8 cellular contexts compared by ENCODE assay signal in genomic region chr10:72353963-72354355, GRCh38. TPM values are rescaled to one million over a fixed set of nuclear protein-coding genes. Genes with fewer than 3 reads are reported as not detected.
DNase-seq lines count a peak whose midpoint lies in the region; ATAC-seq and TF ChIP-seq lines count a peak whose summit lies in the region.

No MANE protein-coding gene starts in this region.

- no peaks in the 10 kb centered on the region for H3K36me3 ChIP-seq in iPS-15b (ENCODE audit: control insufficient read depth, insufficient read depth, low read length)
- H3K36me3 ChIP-seq in smooth muscle cell (ENCODE audit: low read depth): no peaks in the 10 kb centered on the region

- H3K4me3 ChIP-seq in iPS-15b (ENCODE audit: low read depth, low read length) (peak overlapping the region; percentile 100), smooth muscle cell (peak overlapping the region; percentile 91)

- H3K27me3 ChIP-seq in iPS-15b (ENCODE audit: control insufficient read depth, insufficient read depth, low read length) (no peaks in the 10 kb centered on the region), smooth muscle cell (ENCODE audit: low read depth) (no peaks in the 10 kb centered on the region)

- H3K9me3 ChIP-seq in iPS-15b (ENCODE audit: control insufficient read depth, insufficient read depth, low read length): no peaks in the 10 kb centered on the region
- no peaks in the 10 kb centered on the region for H3K9me3 ChIP-seq in smooth muscle cell (replicated peaks; ENCODE audit: low read depth)

- H3K36me3 Mint-ChIP-seq in activated naive CD8-positive, alpha-beta T cell treated with anti-CD3 and anti-CD28 coated beads, Interleukin-2, amount 50 U/mL, for 24 hours (ENCODE audit: low read depth): peaks cover 16% of the 10 kb centered on the region

- peak overlapping the region; percentile 96 for H3K4me3 Mint-ChIP-seq in activated naive CD8-positive, alpha-beta T cell treated with anti-CD3 and anti-CD28 coated beads, Interleukin-2, amount 50 U/mL, for 24 hours

- peaks cover 32% of the 10 kb centered on the region for H3K79me2 ChIP-seq in smooth muscle cell (ENCODE audit: low read depth)

- H3K9ac ChIP-seq in iPS-15b (ENCODE audit: low read depth, low read length): peak overlapping the region; percentile 99
- peak overlapping the region; percentile 99 for H3K9ac ChIP-seq in smooth muscle cell (ENCODE audit: low read depth)

- peak; percentile 19 for ATAC-seq in GM18505 (IDR thresholded peaks at IDR 0.05; ENCODE audit: unreplicated experiment)
- ATAC-seq in HG03097 (IDR thresholded peaks at IDR 0.05; ENCODE audit: low FRiP score, unreplicated experiment): peak; percentile 8
- ATAC-seq in activated naive CD8-positive, alpha-beta T cell treated with anti-CD3 and anti-CD28 coated beads, Interleukin-2, amount 50 U/mL, for 24 hours: no peak

- H3K4me2 ChIP-seq in smooth muscle cell: peak overlapping the region; percentile 89

- H3K27ac ChIP-seq in smooth muscle cell (ENCODE audit: low read depth): peak overlapping the region; percentile 97

- no peak for TF ChIP-seq CTCF in smooth muscle cell (IDR thresholded peaks at IDR 0.05; ENCODE audit: borderline replicate concordance, insufficient read depth, poor library complexity, severe bottlenecking)

- no peak for TF ChIP-seq POLR2A in GM18505 (IDR thresholded peaks at IDR 0.05; ENCODE audit: borderline replicate concordance, extremely low read depth, insufficient read depth, insufficient read length)

- DNase-seq in activated naive CD8-positive, alpha-beta T cell treated with anti-CD3 and anti-CD28 coated beads, Interleukin-2, amount 50 U/mL, for 24 hours: no peak
- DNase-seq in smooth muscle cell (lab: John Stamatoyannopoulos, UW; ENCODE audit: unreplicated experiment) (no peak), NCI-H69 (lab: John Stamatoyannopoulos, UW) (no peak), A172 (ENCODE audit: low spot score) (no peak)
- no peak for DNase-seq in activated CD4-positive, CD25-positive, alpha-beta regulatory T cell treated with anti-CD3 and anti-CD28 coated beads, Interleukin-2, amount 50 U/mL, for 72 hours

- H3K27ac Mint-ChIP-seq in activated naive CD8-positive, alpha-beta T cell treated with anti-CD3 and anti-CD28 coated beads, Interleukin-2, amount 50 U/mL, for 24 hours: peak overlapping the region; percentile 97

- H2AFZ ChIP-seq in smooth muscle cell (ENCODE audit: low read depth): no peak overlapping the region

- H3K9me3 Mint-ChIP-seq in activated naive CD8-positive, alpha-beta T cell treated with anti-CD3 and anti-CD28 coated beads, Interleukin-2, amount 50 U/mL, for 24 hours: no peaks in the 10 kb centered on the region

- 2% methylated on average over 22 of the region's 23 CpGs for WGBS in smooth muscle cell (ENCODE audit: low lambda C conversion rate)

- no peaks in the 10 kb centered on the region for H3F3A ChIP-seq in smooth muscle cell (ENCODE audit: low read depth)

- peaks cover 36% of the 10 kb centered on the region for H3K4me1 Mint-ChIP-seq in activated naive CD8-positive, alpha-beta T cell treated with anti-CD3 and anti-CD28 coated beads, Interleukin-2, amount 50 U/mL, for 24 hours

- H4K20me1 ChIP-seq in smooth muscle cell (ENCODE audit: low read depth): peaks cover 16% of the 10 kb centered on the region

- H3K4me1 ChIP-seq in iPS-15b (ENCODE audit: control insufficient read depth, insufficient read depth, low read length) (peaks cover 10% of the 10 kb centered on the region), smooth muscle cell (ENCODE audit: low read depth) (peaks cover 7% of the 10 kb centered on the region)

- peaks cover 2% of the 10 kb centered on the region for H3K27me3 Mint-ChIP-seq in activated naive CD8-positive, alpha-beta T cell treated with anti-CD3 and anti-CD28 coated beads, Interleukin-2, amount 50 U/mL, for 24 hours

RNA-seq across cellular contexts. Expression of gene DNAJB12, which starts 0.8 kb away (rescaled TPM):
- total RNA-seq in smooth muscle cell: 12.5 and 14.3 TPM in 2 replicates
- 24.5 and 26.7 TPM in 2 replicates for polyA plus RNA-seq in smooth muscle cell
- total RNA-seq in A172 (2014; rRNA removed; shearing (Covaris generic)): 33.1 and 34.6 TPM in 2 replicates
